ENCODE assay signal across 9 cellular contexts in the genomic region with DNA sequence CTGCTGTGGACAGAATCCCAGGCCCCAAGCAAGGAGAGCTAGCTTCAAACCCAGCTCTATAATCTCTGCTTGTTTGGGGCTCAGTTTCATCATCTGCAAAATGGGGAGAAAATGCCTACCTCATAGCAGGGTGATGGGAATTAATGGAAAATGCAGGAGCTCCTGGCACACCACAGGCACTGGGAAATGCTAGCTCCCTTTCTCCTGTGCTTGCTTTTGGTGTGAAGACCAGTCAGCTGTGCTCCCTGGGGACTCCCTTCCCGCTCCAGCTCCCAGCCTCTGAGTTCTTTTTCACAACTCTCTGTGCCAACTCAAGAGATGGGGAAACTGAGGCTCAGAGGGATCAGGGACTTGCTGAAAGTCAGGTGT. TPM values are rescaled to one million over a fixed set of nuclear protein-coding genes. Genes with fewer than 3 reads are reported as not detected.
DNase-seq lines count a peak whose midpoint lies in the region; ATAC-seq, FAIRE-seq and TF ChIP-seq lines count a peak whose summit lies in the region.
"Had no signal": no experiment of that assay in that cellular context is flagged by ENCODE, and none has a peak within 500 bp of the region (broad histone marks: within the 10 kb centered on the region; RNA-seq: fewer than 3 reads in every experiment).

No MANE protein-coding gene starts in this region.

- H3K36me3 Mint-ChIP-seq in stimulated activated effector memory CD8-positive, alpha-beta T cell treated with anti-CD3 and anti-CD28 coated beads, Interleukin-12 subunit alpha, Interleukin-12 subunit beta, amount 100 ng/mL, for 72 hours: no peaks in the 10 kb centered on the region

- TF ChIP-seq CTCF in HepG2 (CRISPR knock-in tag; IDR thresholded peaks at IDR 0.05) (no peak), right lobe of liver (IDR thresholded peaks at IDR 0.05) (no peak), fibroblast of lung (conservative IDR thresholded peaks at IDR 0.05 in 1 of 2, IDR thresholded peaks at IDR 0.05 in 1 of 2; ENCODE audit: low read depth in 1 of 2, low read length in 2 of 2) (no peak), prostate gland (IDR thresholded peaks at IDR 0.05) (no peak)

- H3K4me3 ChIP-seq in HepG2 (replicated peaks in 1 of 3; ENCODE audit: insufficient read depth in 1 of 3, low read depth in 2 of 3, low read length in 3 of 3) (peak overlapping the region in 1 of 3 experiments; percentile 17; a peak in 1 of 6 replicates), right lobe of liver (no peak overlapping the region), fibroblast of lung (replicated peaks in 1 of 4; ENCODE audit: control extremely low read depth in 1 of 4, insufficient read depth in 1 of 4, low read depth in 3 of 4, low read length in 4 of 4) (peak overlapping the region in 1 of 4 experiments; percentile 15), prostate gland (no peak overlapping the region)

- H3K4me2 ChIP-seq in HepG2 (ENCODE audit: low read depth, low read length): peak overlapping the region; percentile 49
- H3K4me2 ChIP-seq in fibroblast of lung (ENCODE audit: extremely low read depth, insufficient read depth, low read length): peak overlapping the region; percentile 48

- ATAC-seq in HepG2: no peak
- no peak for ATAC-seq in right lobe of liver
- ATAC-seq in stimulated activated effector memory CD8-positive, alpha-beta T cell treated with anti-CD3 and anti-CD28 coated beads, Interleukin-12 subunit alpha, Interleukin-12 subunit beta, amount 100 ng/mL, for 72 hours: no peak

- no peak for TF ChIP-seq RAD21 in HepG2 (CRISPR knock-in tag; IDR thresholded peaks at IDR 0.05)

- in situ Hi-C loops in HepG2 (cut with HindIII; ENCODE audit: extremely low pct_ligation_motif_present, low pct_unique_long_range_greater_than_20kb): no loop called here

- H3K4me1 ChIP-seq in HepG2 (ENCODE audit: insufficient read depth, low read length): peaks cover 33% of the 10 kb centered on the region
- no peaks in the 10 kb centered on the region for H3K4me1 ChIP-seq in right lobe of liver
- peaks cover 34% of the 10 kb centered on the region for H3K4me1 ChIP-seq in fibroblast of lung (ENCODE audit: control insufficient read depth, extremely low read depth, insufficient read depth, low read length)
- peaks cover 9% of the 10 kb centered on the region for H3K4me1 ChIP-seq in prostate gland (replicated peaks)

- TF ChIP-seq POLR2A in HepG2 (IDR thresholded peaks at IDR 0.05; ENCODE audit: insufficient read depth in 1 of 2, low read depth in 2 of 2, low read length in 2 of 2) (no peak), right lobe of liver (IDR thresholded peaks at IDR 0.05) (no peak), prostate gland (IDR thresholded peaks at IDR 0.05) (no peak)

- H3K9ac ChIP-seq in HepG2 (ENCODE audit: insufficient read depth, low read depth, low read length) (no peak overlapping the region), fibroblast of lung (ENCODE audit: insufficient read depth, low read length) (no peak overlapping the region)

- CTCF ChIA-PET in HepG2 (lab: Yijun Ruan, JAX; ENCODE audit: low intra/inter-chr PET ratio, low total read pairs): no interaction called here

- TF ChIP-seq EP300 in HepG2 (IDR thresholded peaks at IDR 0.05; ENCODE audit: low read depth in 2 of 2, low read length in 2 of 2): no peak
- no peak for TF ChIP-seq EP300 in HepG2 (CRISPR knock-in tag; IDR thresholded peaks at IDR 0.05; ENCODE audit: borderline replicate concordance)

- no peaks in the 10 kb centered on the region for H3K9me3 Mint-ChIP-seq in stimulated activated effector memory CD8-positive, alpha-beta T cell treated with anti-CD3 and anti-CD28 coated beads, Interleukin-12 subunit alpha, Interleukin-12 subunit beta, amount 100 ng/mL, for 72 hours

- no peaks in the 10 kb centered on the region for H3K4me1 Mint-ChIP-seq in stimulated activated effector memory CD8-positive, alpha-beta T cell treated with anti-CD3 and anti-CD28 coated beads, Interleukin-12 subunit alpha, Interleukin-12 subunit beta, amount 100 ng/mL, for 72 hours

- WGBS in HepG2 (ENCODE audit: low lambda C conversion rate): 50% methylated on average over 1 of the region's 1 CpG
- WGBS in right lobe of liver (ENCODE audit: insufficient coverage, low coverage, low lambda C conversion rate, missing lambda C conversion rate): no CpG with 5 or more reads among the region's 1 CpG
- 40% methylated on average over 1 of the region's 1 CpG for WGBS in prostate gland

- H3K9me3 ChIP-seq in HepG2 (ENCODE audit: low read length) (no peaks in the 10 kb centered on the region), right lobe of liver (no peaks in the 10 kb centered on the region), fibroblast of lung (ENCODE audit: control insufficient read depth, insufficient read depth, low read depth, low read length) (no peaks in the 10 kb centered on the region), prostate gland (no peaks in the 10 kb centered on the region)

- BruUV-seq in HepG2 (replicated peaks; lab: Mats Ljungman, UMichigan): no TSS peak

- intact Hi-C loops in HepG2 (cut with micrococcal nuclease; ENCODE audit: unreplicated experiment): no loop called here
- intact Hi-C loops in right lobe of liver (cut with DNase I): no loop called here
- intact Hi-C loops in prostate gland (cut with DNase I): no loop called here

- no peak overlapping the region for H2AFZ ChIP-seq in HepG2 (ENCODE audit: low read length)
- H2AFZ ChIP-seq in fibroblast of lung (ENCODE audit: low read length): no peak overlapping the region

- H3K36me3 ChIP-seq in HepG2 (replicated peaks in 1 of 2; ENCODE audit: control insufficient read depth in 1 of 2, insufficient read depth in 2 of 2, low read length in 2 of 2) (no peaks in the 10 kb centered on the region), right lobe of liver (no peaks in the 10 kb centered on the region), fibroblast of lung (ENCODE audit: control insufficient read depth, insufficient read depth, low read length) (no peaks in the 10 kb centered on the region), prostate gland (no peaks in the 10 kb centered on the region)

- FAIRE-seq in HepG2 (lab: Jason Lieb, UNC): no peak

- no peak for DNase-seq in HepG2 (ENCODE audit: low spot score)
- no peak for DNase-seq in right lobe of liver
- no peak for DNase-seq in fibroblast of lung (ENCODE audit: low read depth in 2 of 2)
- DNase-seq in prostate gland (ENCODE audit: low spot score): no peak
- no peak for DNase-seq in stimulated activated effector memory CD8-positive, alpha-beta T cell treated with anti-CD3 and anti-CD28 coated beads, Interleukin-12 subunit alpha, Interleukin-12 subunit beta, amount 100 ng/mL, for 72 hours (ENCODE audit: low spot score in 2 of 2)
- no peak for DNase-seq in effector CD8-positive, alpha-beta T cell (lab: John Stamatoyannopoulos, UW)
- DNase-seq in ecto neural progenitor cell (ENCODE audit: low spot score): no peak
- DNase-seq in Ammon's horn (ENCODE audit: low spot score): no peak
- DNase-seq: T-helper 2 cell had no signal

- H3K27ac ChIP-seq in HepG2 (ENCODE audit: extremely low read length, insufficient read depth, low read length) (no peak overlapping the region), right lobe of liver (no peak overlapping the region), fibroblast of lung (ENCODE audit: insufficient read depth, low read length) (no peak overlapping the region), prostate gland (peak overlapping the region; percentile 45 to 70)

- no peak overlapping the region for H3K4me3 Mint-ChIP-seq in stimulated activated effector memory CD8-positive, alpha-beta T cell treated with anti-CD3 and anti-CD28 coated beads, Interleukin-12 subunit alpha, Interleukin-12 subunit beta, amount 100 ng/mL, for 72 hours

- POLR2A ChIA-PET in HepG2 (lab: Yijun Ruan, JAX): interaction anchor here (1.2 to 2.9 kb wide), 4 partner anchors 9 to 35 kb away, joined by 3 to 31 read pairs (median 12); partner anchors contain the start of gene SERPINH1

- H3K79me2 ChIP-seq in HepG2 (ENCODE audit: insufficient read depth, low read length) (no peaks in the 10 kb centered on the region), fibroblast of lung (ENCODE audit: control insufficient read depth, insufficient read depth, low read length) (no peaks in the 10 kb centered on the region)

- no peak overlapping the region for H3K27ac Mint-ChIP-seq in stimulated activated effector memory CD8-positive, alpha-beta T cell treated with anti-CD3 and anti-CD28 coated beads, Interleukin-12 subunit alpha, Interleukin-12 subunit beta, amount 100 ng/mL, for 72 hours

- H3K27me3 ChIP-seq in HepG2 (ENCODE audit: control insufficient read depth in 1 of 2, insufficient read depth in 2 of 2, low read length in 2 of 2): no peaks in the 10 kb centered on the region; a peak in 1 of 5 replicates
- no peaks in the 10 kb centered on the region for H3K27me3 ChIP-seq in right lobe of liver
- H3K27me3 ChIP-seq in fibroblast of lung (ENCODE audit: control insufficient read depth, insufficient read depth, low read length): no peaks in the 10 kb centered on the region
- no peaks in the 10 kb centered on the region for H3K27me3 ChIP-seq in prostate gland (replicated peaks; ENCODE audit: insufficient read depth)

- H4K20me1 ChIP-seq in HepG2 (ENCODE audit: insufficient read depth, low read length) (no peaks in the 10 kb centered on the region), fibroblast of lung (ENCODE audit: control insufficient read depth, extremely low read depth, insufficient read depth, low read length) (no peaks in the 10 kb centered on the region)

RNA-seq across cellular contexts. Expression of gene SERPINH1, which starts 8.2 kb away (rescaled TPM):
- total RNA-seq in HepG2 (2016; rRNA removed; fragmentation: Illumina TruSeq; extraction: Trizol): 31.3 and 83.8 TPM in 2 replicates
- total RNA-seq in HepG2 (2016; cell fraction: cytosol; rRNA removed; fragmentation: Illumina TruSeq; extraction: Trizol; ENCODE audit: low read depth): 10.9 and 11.9 TPM in 2 replicates
- 27.2 and 84.9 TPM in 2 replicates for total RNA-seq in HepG2 (2016; cell fraction: insoluble cytoplasmic fraction; rRNA removed; fragmentation: Illumina TruSeq; extraction: Trizol)
- total RNA-seq in HepG2 (2016; cell fraction: membrane; rRNA removed; fragmentation: Illumina TruSeq; extraction: Trizol): 21.3 and 21.4 TPM in 2 replicates
- total RNA-seq in HepG2 (2016; cell fraction: nucleus; rRNA removed; fragmentation: Illumina TruSeq; extraction: Trizol): 63.4 and 80.5 TPM in 2 replicates
- 83.6 and 101 TPM in 2 replicates for polyA plus RNA-seq in HepG2 (2011; rRNA removed)
- 50.5 and 96.5 TPM in 2 replicates for polyA plus RNA-seq in HepG2 (2011; cell fraction: cytosol; rRNA removed)
- polyA plus RNA-seq in HepG2 (2011; cell fraction: nucleus; rRNA removed): 91.5 and 110 TPM in 2 replicates
- 46.1 and 57.3 TPM in 2 replicates for polyA plus RNA-seq in HepG2 (2012)
- polyA plus RNA-seq in HepG2 (2016; cell fraction: cytosol; fragmentation: Illumina TruSeq; extraction: Trizol; ENCODE audit: low read depth): 8.9 and 11.1 TPM in 2 replicates
- 30.8 and 35.3 TPM in 2 replicates for polyA plus RNA-seq in HepG2 (2016; cell fraction: insoluble cytoplasmic fraction; fragmentation: Illumina TruSeq; extraction: Trizol; ENCODE audit: low read depth)
- 15.5 and 16.1 TPM in 2 replicates for polyA plus RNA-seq in HepG2 (2016; cell fraction: membrane; fragmentation: Illumina TruSeq; extraction: Trizol; ENCODE audit: low read depth)
- polyA plus RNA-seq in HepG2 (2016; cell fraction: nucleus; fragmentation: Illumina TruSeq; extraction: Trizol; ENCODE audit: insufficient read depth, low read depth): 114 and 127 TPM in 2 replicates
- 129 and 168 TPM in 2 replicates for polyA minus RNA-seq in HepG2 (2011; rRNA and poly(A)+ RNA removed; ENCODE audit: low replicate concordance)
- 52.3 and 73.2 TPM in 2 replicates for polyA minus RNA-seq in HepG2 (2011; cell fraction: cytosol; rRNA and poly(A)+ RNA removed)
- 20.1 and 27.8 TPM in 2 replicates for polyA minus RNA-seq in HepG2 (2011; cell fraction: nucleus; rRNA and poly(A)+ RNA removed)
- 10 to 100 TPM; 14.6 to 44.3 (median 33.8) TPM for total RNA-seq in right lobe of liver
- 750 and 828 TPM in 2 replicates for total RNA-seq in fibroblast of lung
- polyA plus RNA-seq in fibroblast of lung: 373 and 491 TPM in 2 replicates
- polyA plus RNA-seq in fibroblast of lung (2012): 777 and 1,001 TPM in 2 replicates
- polyA minus RNA-seq in fibroblast of lung (ENCODE audit: low replicate concordance): 802 and 1,363 TPM in 2 replicates
- total RNA-seq in prostate gland: 100 to 1,000 TPM; 123 to 189 TPM

RNA-seq across cellular contexts. Expression of gene GDPD5, which starts 28.1 kb away (rescaled TPM):
- total RNA-seq in HepG2 (2016; rRNA removed; fragmentation: Illumina TruSeq; extraction: Trizol) (35.8 and 67.5 TPM in 2 replicates), right lobe of liver (10 to 100 TPM in 1 of 6 experiments, 1 to 10 TPM in 5; 2.0 to 10.7 (median 4.1) TPM), fibroblast of lung (2.5 and 3.3 TPM in 2 replicates), prostate gland (10 to 100 TPM in 1 of 2 donors, 1 to 10 TPM in 1; 1.7 to 14.6 TPM)
- total RNA-seq in HepG2 (2016; cell fraction: cytosol; rRNA removed; fragmentation: Illumina TruSeq; extraction: Trizol; ENCODE audit: low read depth): 24.1 and 26.9 TPM in 2 replicates
- 31.0 and 63.9 TPM in 2 replicates for total RNA-seq in HepG2 (2016; cell fraction: insoluble cytoplasmic fraction; rRNA removed; fragmentation: Illumina TruSeq; extraction: Trizol)
- total RNA-seq in HepG2 (2016; cell fraction: membrane; rRNA removed; fragmentation: Illumina TruSeq; extraction: Trizol): 48.4 and 52.8 TPM in 2 replicates
- 82.9 and 86.5 TPM in 2 replicates for total RNA-seq in HepG2 (2016; cell fraction: nucleus; rRNA removed; fragmentation: Illumina TruSeq; extraction: Trizol)
- polyA plus RNA-seq in HepG2 (2011; rRNA removed) (55.0 and 55.2 TPM in 2 replicates), fibroblast of lung (2.0 and 3.1 TPM in 2 replicates)
- 19.4 and 33.8 TPM in 2 replicates for polyA plus RNA-seq in HepG2 (2011; cell fraction: cytosol; rRNA removed)
- polyA plus RNA-seq in HepG2 (2011; cell fraction: nucleus; rRNA removed): 229 and 337 TPM in 2 replicates
- 36.3 and 37.7 TPM in 2 replicates for polyA plus RNA-seq in HepG2 (2012)
- polyA plus RNA-seq in HepG2 (2016; cell fraction: cytosol; fragmentation: Illumina TruSeq; extraction: Trizol; ENCODE audit: low read depth): 14.1 and 14.2 TPM in 2 replicates
- polyA plus RNA-seq in HepG2 (2016; cell fraction: insoluble cytoplasmic fraction; fragmentation: Illumina TruSeq; extraction: Trizol; ENCODE audit: low read depth): 33.8 and 39.1 TPM in 2 replicates
- polyA plus RNA-seq in HepG2 (2016; cell fraction: membrane; fragmentation: Illumina TruSeq; extraction: Trizol; ENCODE audit: low read depth): 33.4 and 35.7 TPM in 2 replicates
- polyA plus RNA-seq in HepG2 (2016; cell fraction: nucleus; fragmentation: Illumina TruSeq; extraction: Trizol; ENCODE audit: insufficient read depth, low read depth): 217 and 242 TPM in 2 replicates
- 39.6 and 88.9 TPM in 2 replicates for polyA minus RNA-seq in HepG2 (2011; rRNA and poly(A)+ RNA removed; ENCODE audit: low replicate concordance)
- polyA minus RNA-seq in HepG2 (2011; cell fraction: cytosol; rRNA and poly(A)+ RNA removed): 23.0 and 24.3 TPM in 2 replicates
- polyA minus RNA-seq in HepG2 (2011; cell fraction: nucleus; rRNA and poly(A)+ RNA removed): 51.5 and 67.3 TPM in 2 replicates
- polyA plus RNA-seq in fibroblast of lung (2012): 4.1 and 5.3 TPM in 2 replicates
- polyA minus RNA-seq in fibroblast of lung (ENCODE audit: low replicate concordance): 18.1 and 21.0 TPM in 2 replicates

Comparison
In these comparisons a context has a peak if more than half of its experiments do, and no peak if none do; other contexts are left out.
1. H3K27ac ChIP-seq: peak in prostate gland (2 of 2); none in HepG2 (single experiment), right lobe of liver (0 of 3) and fibroblast of lung (single experiment).